ENCODE assay signal across 10 cellular contexts in genomic region chr2:218401834-218402370, GRCh38. TPM values are rescaled to one million over a fixed set of nuclear protein-coding genes. Genes with fewer than 3 reads are reported as not detected.
DNase-seq lines count a peak whose midpoint lies in the region; ATAC-seq, FAIRE-seq and TF ChIP-seq lines count a peak whose summit lies in the region.
"Had no signal": no experiment of that assay in that cellular context is flagged by ENCODE, and none has a peak within 500 bp of the region (broad histone marks: within the 10 kb centered on the region; RNA-seq: fewer than 3 reads in every experiment).

No MANE protein-coding gene starts in this region.

- DNase-seq in activated CD4-positive, alpha-beta T cell treated with anti-CD3 and anti-CD28 coated beads, Interleukin-2, amount 10 ng/mL, durations not matched to agents 24 days and 14 days, result no peak
- DNase-seq in activated CD4-positive, alpha-beta T cell treated with anti-CD3 and anti-CD28 coated beads for 4 hours, result no peak
- no peak for DNase-seq in astrocyte (ENCODE audit: low read depth)
- DNase-seq in lung (ENCODE audit: low spot score), result no peak
- DNase-seq in transverse colon, result no peak
- DNase-seq in nucleus accumbens (lab: John Stamatoyannopoulos, UW), result no peak
- no peak for DNase-seq in activated naive CD4-positive, alpha-beta T cell treated with anti-CD3 and anti-CD28 coated beads, Interleukin-2, amount 50 U/mL, for 72 hours (ENCODE audit: low spot score in 2 of 2)
- DNase-seq in WERI-Rb-1, result no peak
- DNase-seq: activated naive CD4-positive, alpha-beta T cell treated with Interleukin-2 at 50 U/mL for 16 hours had no signal

- TF ChIP-seq CTCF in astrocyte (IDR thresholded peaks at IDR 0.05; ENCODE audit: insufficient read depth, low read depth, low read length), result no peak
- TF ChIP-seq CTCF in lung (IDR thresholded peaks at IDR 0.05; ENCODE audit: control extremely low read depth, extremely low read depth), result no peak
- TF ChIP-seq CTCF in transverse colon (IDR thresholded peaks at IDR 0.05), result no peak
- TF ChIP-seq CTCF in WERI-Rb-1 (IDR thresholded peaks at IDR 0.05; ENCODE audit: low read depth, low read length), result no peak

- intact Hi-C loops in activated CD4-positive, alpha-beta T cell treated with anti-CD3 and anti-CD28 coated beads, Interleukin-2, amount 10 ng/mL, durations not matched to agents 24 days and 14 days (cut with micrococcal nuclease), result no loop called here
- intact Hi-C loops in transverse colon (cut with DNase I; ENCODE audit: low total_unique reads), result no loop called here

- H3K36me3 ChIP-seq in astrocyte (ENCODE audit: insufficient read depth, low read length) (peaks cover 3% of the 10 kb centered on the region), lung (ENCODE audit: control insufficient read depth in 2 of 2, insufficient read depth in 2 of 2, low read length in 2 of 2) (peaks cover 9 to 33% of the 10 kb centered on the region in 2 donors), transverse colon (peaks cover 0 to 28% (median 7%) of the 10 kb centered on the region in 4 donors), WERI-Rb-1 (peaks cover 31% of the 10 kb centered on the region)

- peak overlapping the region; percentile 87 for H3K4me2 ChIP-seq in astrocyte (ENCODE audit: low read length)

- H3K27ac Mint-ChIP-seq in activated CD4-positive, alpha-beta T cell treated with anti-CD3 and anti-CD28 coated beads, Interleukin-2, amount 10 ng/mL, durations not matched to agents 24 days and 14 days, result peak overlapping the region; percentile 34
- no peak overlapping the region for H3K27ac Mint-ChIP-seq in astrocyte (ENCODE audit: unreplicated experiment)
- H3K27ac Mint-ChIP-seq in activated naive CD4-positive, alpha-beta T cell treated with anti-CD3 and anti-CD28 coated beads, Interleukin-2, amount 50 U/mL, for 72 hours, result no peak overlapping the region

- H2AFZ ChIP-seq in astrocyte (ENCODE audit: low read depth, low read length), result no peak overlapping the region

- no peak for TF ChIP-seq POLR2A in transverse colon (IDR thresholded peaks at IDR 0.05)

- H3K9ac ChIP-seq in astrocyte (ENCODE audit: low read length), result no peak overlapping the region

- H3K27me3 ChIP-seq in astrocyte (ENCODE audit: insufficient read depth, low read length) (no peaks in the 10 kb centered on the region), lung (ENCODE audit: control insufficient read depth, insufficient read depth) (no peaks in the 10 kb centered on the region), transverse colon (no peaks in the 10 kb centered on the region), WERI-Rb-1 (ENCODE audit: insufficient read depth, low read depth, severe bottlenecking) (no peaks in the 10 kb centered on the region)

- TF ChIP-seq EP300 in transverse colon (IDR thresholded peaks at IDR 0.05; ENCODE audit: low read depth), result no peak

- FAIRE-seq in astrocyte (lab: Jason Lieb, UNC), result no peak

- peaks cover 27% of the 10 kb centered on the region for H3K79me2 ChIP-seq in astrocyte (ENCODE audit: insufficient read depth, low read length)

- H4K20me1 ChIP-seq in astrocyte (ENCODE audit: insufficient read depth, low read length), result peaks cover 16% of the 10 kb centered on the region

- H3K9me3 Mint-ChIP-seq in activated CD4-positive, alpha-beta T cell treated with anti-CD3 and anti-CD28 coated beads, Interleukin-2, amount 10 ng/mL, durations not matched to agents 24 days and 14 days, result no peaks in the 10 kb centered on the region
- H3K9me3 Mint-ChIP-seq in astrocyte (ENCODE audit: unreplicated experiment), result no peaks in the 10 kb centered on the region
- no peaks in the 10 kb centered on the region for H3K9me3 Mint-ChIP-seq in activated naive CD4-positive, alpha-beta T cell treated with anti-CD3 and anti-CD28 coated beads, Interleukin-2, amount 50 U/mL, for 72 hours

- peaks cover 28% of the 10 kb centered on the region for H3K36me3 Mint-ChIP-seq in activated CD4-positive, alpha-beta T cell treated with anti-CD3 and anti-CD28 coated beads, Interleukin-2, amount 10 ng/mL, durations not matched to agents 24 days and 14 days (ENCODE audit: low read depth)
- no peaks in the 10 kb centered on the region for H3K36me3 Mint-ChIP-seq in astrocyte (ENCODE audit: low read depth, unreplicated experiment)
- no peaks in the 10 kb centered on the region for H3K36me3 Mint-ChIP-seq in activated naive CD4-positive, alpha-beta T cell treated with anti-CD3 and anti-CD28 coated beads, Interleukin-2, amount 50 U/mL, for 72 hours

- ATAC-seq in lung (ENCODE audit: insufficient read depth, low FRiP score), result no peak
- ATAC-seq in activated naive CD4-positive, alpha-beta T cell treated with anti-CD3 and anti-CD28 coated beads, Interleukin-2, amount 50 U/mL, for 72 hours, result no peak

- no peaks in the 10 kb centered on the region for H3K27me3 Mint-ChIP-seq in activated CD4-positive, alpha-beta T cell treated with anti-CD3 and anti-CD28 coated beads, Interleukin-2, amount 10 ng/mL, durations not matched to agents 24 days and 14 days
- no peaks in the 10 kb centered on the region for H3K27me3 Mint-ChIP-seq in astrocyte (ENCODE audit: low read depth, unreplicated experiment)

- H3K9me3 ChIP-seq in astrocyte (ENCODE audit: insufficient read depth, low read depth, low read length) (no peaks in the 10 kb centered on the region), lung (ENCODE audit: control insufficient read depth in 2 of 2, insufficient read depth in 1 of 2, low read length in 1 of 2) (no peaks in the 10 kb centered on the region), transverse colon (no peaks in the 10 kb centered on the region), WERI-Rb-1 (ENCODE audit: severe bottlenecking) (no peaks in the 10 kb centered on the region)

- H3K4me3 ChIP-seq in astrocyte (ENCODE audit: insufficient read depth, low read depth, low read length) (no peak overlapping the region), lung (peak overlapping the region; percentile 63), transverse colon (peak overlapping the region in 3 of 4 donors; percentile 80 to 98 (median 97)), WERI-Rb-1 (ENCODE audit: low read depth, low read length) (no peak overlapping the region)

- H3K4me1 ChIP-seq in astrocyte (ENCODE audit: insufficient read depth, low read length) (peaks cover 45% of the 10 kb centered on the region), lung (ENCODE audit: control insufficient read depth in 2 of 2, insufficient read depth in 2 of 2, low read length in 2 of 2) (peaks cover 0 to 33% of the 10 kb centered on the region in 2 donors), transverse colon (peaks cover 24 to 61% (median 55%) of the 10 kb centered on the region in 4 donors)

- in situ Hi-C loops in transverse colon (cut with MboI; ENCODE audit: low pct_ligation_motif_present in 1 of 4, low pct_unique_long_range_greater_than_20kb in 1 of 4, low sequenced_read_pairs in 3 of 4), result no loop called here

- H3K4me1 Mint-ChIP-seq in activated CD4-positive, alpha-beta T cell treated with anti-CD3 and anti-CD28 coated beads, Interleukin-2, amount 10 ng/mL, durations not matched to agents 24 days and 14 days, result peaks cover 50% of the 10 kb centered on the region
- peaks cover 9% of the 10 kb centered on the region for H3K4me1 Mint-ChIP-seq in astrocyte (ENCODE audit: low read depth, unreplicated experiment)

- 67% methylated on average over 11 of the region's 11 CpGs for WGBS in lung, 2 donors
- 90% methylated on average over 3 of the region's 11 CpGs; no CpG with 5 or more reads in 1 of the 2 donors for WGBS in transverse colon (ENCODE audit: low coverage in 1 of 2), 2 donors

- H3K27ac ChIP-seq in astrocyte (ENCODE audit: low read depth, low read length), result no peak overlapping the region
- peak overlapping the region in 1 of 2 donors; percentile 83 for H3K27ac ChIP-seq in lung (ENCODE audit: low read depth in 1 of 2, low read length in 1 of 2)
- peak overlapping the region; percentile 99 to 100 (median 100) for H3K27ac ChIP-seq in transverse colon
- H3K27ac ChIP-seq in WERI-Rb-1, result no peak overlapping the region

- H3K4me3 Mint-ChIP-seq in activated CD4-positive, alpha-beta T cell treated with anti-CD3 and anti-CD28 coated beads, Interleukin-2, amount 10 ng/mL, durations not matched to agents 24 days and 14 days, result peak overlapping the region; percentile 96
- H3K4me3 Mint-ChIP-seq in astrocyte (ENCODE audit: unreplicated experiment), result peak overlapping the region; percentile 70

RNA-seq across cellular contexts. Expression of gene CTDSP1, which starts 2.2 kb away (rescaled TPM):
- 103 and 106 TPM in 2 replicates for total RNA-seq in activated CD4-positive, alpha-beta T cell treated with anti-CD3 and anti-CD28 coated beads, Interleukin-2, amount 10 ng/mL, durations not matched to agents 24 days and 14 days
- total RNA-seq in astrocyte (41.8 and 45.0 TPM in 2 replicates), lung (100 to 1,000 TPM; 155 to 183 TPM), transverse colon (100 to 1,000 TPM; 132 to 197 (median 173) TPM)
- 100 to 1,000 TPM; 113 to 123 TPM for polyA plus RNA-seq in lung
- total RNA-seq in activated naive CD4-positive, alpha-beta T cell treated with anti-CD3 and anti-CD28 coated beads, Interleukin-2, amount 50 U/mL, for 72 hours, result 10 to 100 TPM in 1 of 2 donors, 1 to 10 TPM in 1; 8.1 to 86.8 TPM

RNA-seq across cellular contexts. Expression of gene VIL1, which starts 17.0 kb away (rescaled TPM):
- total RNA-seq in activated CD4-positive, alpha-beta T cell treated with anti-CD3 and anti-CD28 coated beads, Interleukin-2, amount 10 ng/mL, durations not matched to agents 24 days and 14 days, result not detected in 2 replicates
- total RNA-seq in astrocyte, result not detected in 2 replicates
- total RNA-seq in lung, result under 1 TPM; 0.21 to 0.77 TPM
- polyA plus RNA-seq in lung, result under 1 TPM; 0.06 to 0.09 TPM
- 100 to 1,000 TPM; 177 to 541 (median 285) TPM for total RNA-seq in transverse colon
- not detected for total RNA-seq in activated naive CD4-positive, alpha-beta T cell treated with anti-CD3 and anti-CD28 coated beads, Interleukin-2, amount 50 U/mL, for 72 hours
- total RNA-seq: kidney epithelial cell had no signal

RNA-seq across cellular contexts. Expression of gene SLC11A1, which starts 19.8 kb away (rescaled TPM):
- 0.12 and 0.19 TPM in 2 replicates for total RNA-seq in activated CD4-positive, alpha-beta T cell treated with anti-CD3 and anti-CD28 coated beads, Interleukin-2, amount 10 ng/mL, durations not matched to agents 24 days and 14 days
- not detected in 2 replicates for total RNA-seq in astrocyte
- 100 to 1,000 TPM in 1 of 2 donors, 10 to 100 TPM in 1; 57.6 to 262 TPM for total RNA-seq in lung
- 100 to 1,000 TPM; 206 to 359 TPM for polyA plus RNA-seq in lung
- total RNA-seq in transverse colon, result 1 to 10 TPM; 2.6 to 8.4 (median 6.3) TPM
- total RNA-seq in activated naive CD4-positive, alpha-beta T cell treated with anti-CD3 and anti-CD28 coated beads, Interleukin-2, amount 50 U/mL, for 72 hours, result not detected

RNA-seq across cellular contexts. Expression of gene CATIP, which starts 45.2 kb away (rescaled TPM):
- total RNA-seq in activated CD4-positive, alpha-beta T cell treated with anti-CD3 and anti-CD28 coated beads, Interleukin-2, amount 10 ng/mL, durations not matched to agents 24 days and 14 days, result not detected in 2 replicates
- total RNA-seq in astrocyte (0.23 TPM in 1 of 2 replicates, not detected in the other), lung (10 to 100 TPM in 1 of 2 donors, 1 to 10 TPM in 1; 5.6 to 12.8 TPM), transverse colon (not detected)
- polyA plus RNA-seq in lung, result 1 to 10 TPM; 5.6 to 6.3 TPM
- total RNA-seq in activated naive CD4-positive, alpha-beta T cell treated with anti-CD3 and anti-CD28 coated beads, Interleukin-2, amount 50 U/mL, for 72 hours, result not detected
- total RNA-seq: kidney epithelial cell had no signal

Comparison
In these comparisons a context has a peak if more than half of its experiments do, and no peak if none do; other contexts are left out.
1. H3K27ac ChIP-seq: peak in transverse colon (4 of 4); none in astrocyte (single experiment) and WERI-Rb-1 (single experiment).
2. H3K4me3 ChIP-seq: peak in lung (single experiment) and transverse colon (3 of 4); none in astrocyte (single experiment) and WERI-Rb-1 (single experiment).
3. RNA of gene VIL1, which starts 17.0 kb away (total RNA-seq): 177 to 541 TPM in transverse colon; 0.21 to 0.77 TPM in lung, not detected in activated naive CD4-positive, alpha-beta T cell treated with anti-CD3 and anti-CD28 coated beads, Interleukin-2, amount 50 U/mL, for 72 hours, not detected in astrocyte and not detected in activated CD4-positive, alpha-beta T cell treated with anti-CD3 and anti-CD28 coated beads, Interleukin-2, amount 10 ng/mL, durations not matched to agents 24 days and 14 days; every median in the first group is over 100 times any median in the second.
4. RNA of gene SLC11A1, which starts 19.8 kb away (total RNA-seq): 57.6 to 262 TPM in lung; 2.6 to 8.4 TPM in transverse colon, 0.12 to 0.19 TPM in activated CD4-positive, alpha-beta T cell treated with anti-CD3 and anti-CD28 coated beads, Interleukin-2, amount 10 ng/mL, durations not matched to agents 24 days and 14 days, not detected in activated naive CD4-positive, alpha-beta T cell treated with anti-CD3 and anti-CD28 coated beads, Interleukin-2, amount 50 U/mL, for 72 hours and not detected in astrocyte; every median in the first group is over 4 times any median in the second.